15 cellular contexts compared by ENCODE assay signal in genomic region chr10:31897506-31897905, GRCh38. TPM values are rescaled to one million over a fixed set of nuclear protein-coding genes. Genes with fewer than 3 reads are reported as not detected.
DNase-seq lines count a peak whose midpoint lies in the region; ATAC-seq, FAIRE-seq and TF ChIP-seq lines count a peak whose summit lies in the region.
"Had no signal": no experiment of that assay in that cellular context is flagged by ENCODE, and none has a peak within 500 bp of the region (broad histone marks: within the 10 kb centered on the region; RNA-seq: fewer than 3 reads in every experiment).

No MANE protein-coding gene starts in this region.

- no peak overlapping the region for H2AFZ ChIP-seq in fibroblast of lung (ENCODE audit: low read length)

- TF ChIP-seq POLR2A in H54 (IDR thresholded peaks at IDR 0.05; ENCODE audit: low read depth, low read length) (no peak), esophagus squamous epithelium (IDR thresholded peaks at IDR 0.05) (no peak)

- POLR2A ChIA-PET in RWPE1 (lab: Yijun Ruan, JAX; ENCODE audit: low non-redundant PET) = interaction anchor here (0.5 kb wide), 1 partner anchor 14 kb away, joined by 11 read pairs; no protein-coding TSS in a partner anchor

- ATAC-seq in omental fat pad (ENCODE audit: low FRiP score) (peak; percentile 45), HG02885 (IDR thresholded peaks at IDR 0.05; ENCODE audit: poor library complexity, unreplicated experiment) (no peak)
- ATAC-seq: naive thymus-derived CD4-positive, alpha-beta T cell had no signal

- intact Hi-C loops in head of caudate nucleus (cut with DNase I) = no loop called here
- intact Hi-C loops in esophagus squamous epithelium (cut with DNase I) = no loop called here

- no peak overlapping the region for H3K4me2 ChIP-seq in fibroblast of lung (ENCODE audit: extremely low read depth, insufficient read depth, low read length)

- H3K27ac ChIP-seq in RWPE1 = peak overlapping the region; percentile 64
- H3K27ac ChIP-seq in fibroblast of lung (ENCODE audit: insufficient read depth, low read length) = no peak overlapping the region
- H3K27ac ChIP-seq in esophagus squamous epithelium = peak overlapping the region in 1 of 4 donors; percentile 36

- no peak overlapping the region for H3K9ac ChIP-seq in fibroblast of lung (ENCODE audit: insufficient read depth, low read length)

- H3K4me1 ChIP-seq in fibroblast of lung (ENCODE audit: control insufficient read depth, extremely low read depth, insufficient read depth, low read length) = no peaks in the 10 kb centered on the region
- H3K4me1 ChIP-seq in esophagus squamous epithelium = peaks cover 0 to 24% (median 12%) of the 10 kb centered on the region in 3 donors

- H4K20me1 ChIP-seq in fibroblast of lung (ENCODE audit: control insufficient read depth, extremely low read depth, insufficient read depth, low read length) = no peaks in the 10 kb centered on the region

- 55 to 80% methylated on average over 2 of the region's 2 CpGs for WGBS in esophagus squamous epithelium, 2 donors

- H3K79me2 ChIP-seq in fibroblast of lung (ENCODE audit: control insufficient read depth, insufficient read depth, low read length) = peaks cover 27% of the 10 kb centered on the region

- peak; percentile 62 for FAIRE-seq in H54 (lab: Jason Lieb, UNC)

- TF ChIP-seq CTCF in RWPE1 (conservative IDR thresholded peaks at IDR 0.05; ENCODE audit: low read depth) = no peak
- no peak for TF ChIP-seq CTCF in fibroblast of lung (conservative IDR thresholded peaks at IDR 0.05 in 1 of 2, IDR thresholded peaks at IDR 0.05 in 1 of 2; ENCODE audit: low read depth in 1 of 2, low read length in 2 of 2)
- no peak for TF ChIP-seq CTCF in omental fat pad (IDR thresholded peaks at IDR 0.05)
- TF ChIP-seq CTCF in esophagus squamous epithelium (IDR thresholded peaks at IDR 0.05) = no peak

- H3K27me3 ChIP-seq in fibroblast of lung (ENCODE audit: control insufficient read depth, insufficient read depth, low read length) (no peaks in the 10 kb centered on the region), esophagus squamous epithelium (no peaks in the 10 kb centered on the region)

- no peak overlapping the region for H3K4me3 ChIP-seq in fibroblast of lung (replicated peaks in 1 of 4; ENCODE audit: control extremely low read depth in 1 of 4, insufficient read depth in 1 of 4, low read depth in 3 of 4, low read length in 4 of 4)
- no peak overlapping the region for H3K4me3 ChIP-seq in esophagus squamous epithelium

- CTCF ChIA-PET in RWPE1 (lab: Yijun Ruan, JAX) = no interaction called here

- DNase-seq in H54 (ENCODE audit: insufficient read length, low spot score) (no peak), RWPE1 (ENCODE audit: low spot score) (no peak), fibroblast of lung (ENCODE audit: low read depth in 2 of 2) (peak; percentile 21 to 41), omental fat pad (ENCODE audit: low spot score) (no peak), head of caudate nucleus (no peak), Kasumi-1 (lab: John Stamatoyannopoulos, UW) (no peak), esophagus squamous epithelium (lab: John Stamatoyannopoulos, UW) (no peak)
- DNase-seq: cortex of kidney; erythroblast; naive thymus-derived CD4-positive, alpha-beta T cell; NCI-H1694; NCI-H526; OCI-M1; stimulated activated CD4-positive, alpha-beta T cell treated with anti-CD3 and anti-CD28 coated beads, Interleukin-15, amount 100 ng/mL, for 24 hours had no signal

- H3K36me3 ChIP-seq in fibroblast of lung (ENCODE audit: control insufficient read depth, insufficient read depth, low read length) (no peaks in the 10 kb centered on the region), esophagus squamous epithelium (peaks cover 0 to 11% (median 0%) of the 10 kb centered on the region in 3 donors)

- H3K9me3 ChIP-seq in fibroblast of lung (ENCODE audit: control insufficient read depth, insufficient read depth, low read depth, low read length) = no peaks in the 10 kb centered on the region
- H3K9me3 ChIP-seq in esophagus squamous epithelium = no peaks in the 10 kb centered on the region

RNA-seq across cellular contexts. Expression of gene ARHGAP12, which starts 31.1 kb away (rescaled TPM):
- 57.0 and 63.1 TPM in 2 replicates for total RNA-seq in fibroblast of lung
- 23.1 and 24.0 TPM in 2 replicates for polyA plus RNA-seq in fibroblast of lung
- 15.7 and 17.5 TPM in 2 replicates for polyA plus RNA-seq in fibroblast of lung (2012)
- polyA minus RNA-seq in fibroblast of lung (ENCODE audit: low replicate concordance) = 3.6 and 4.2 TPM in 2 replicates
- 10 to 100 TPM; 20.4 to 47.4 (median 33.1) TPM for total RNA-seq in omental fat pad
- total RNA-seq in esophagus squamous epithelium = 10 to 100 TPM in 3 of 4 donors, 1 to 10 TPM in 1; 8.5 to 31.3 (median 16.9) TPM

Comparison
In these comparisons a context has a peak if more than half of its experiments do, and no peak if none do; other contexts are left out.
1. DNase-seq: peak in fibroblast of lung (2 of 2); none in H54 (single experiment), RWPE1 (single experiment), omental fat pad (single experiment), head of caudate nucleus (0 of 42), Kasumi-1 (0 of 2) and esophagus squamous epithelium (single experiment).